ENCODE assay signal across 32 cellular contexts in genomic region chr13:100344544-100344943, GRCh38.
"Had no signal": no experiment of that assay in that cellular context is flagged by ENCODE, and none has a peak within 500 bp of the region (broad histone marks: within the 10 kb centered on the region; RNA-seq: fewer than 3 reads in every experiment).

No MANE protein-coding gene starts in this region.

- H3K27me3 ChIP-seq: adrenal gland, body of pancreas, brain microvascular endothelial cell, breast epithelium had no signal

- DNase-seq: activated B cell treated with CpG ODN at 0.5 μM for 24 hours; activated CD4-positive, alpha-beta memory T cell treated with anti-CD3 and anti-CD28 coated beads for 36 hours; activated CD4-positive, alpha-beta T cell treated with anti-CD3 and anti-CD28 coated beads for 4 hours; activated CD4-positive, alpha-beta T cell treated with anti-CD3 and anti-CD28 coated beads, Interleukin-2, amount 10 ng/mL, durations not matched to agents 24 days and 14 days; activated CD4-positive, alpha-beta T cell treated with anti-CD3 and anti-CD28 coated beads, Interleukin-2, amount 50 U/mL, for 1 hour; activated CD4-positive, alpha-beta T cell treated with anti-CD3 and anti-CD28 coated beads, Interleukin-2, amount 50 U/mL, for 4 hours; activated CD4-positive, CD25-positive, alpha-beta regulatory T cell treated with anti-CD3 and anti-CD28 coated beads, Interleukin-2, amount 50 U/mL, for 72 hours; activated CD8-positive, alpha-beta memory T cell treated with anti-CD3 and anti-CD28 coated beads, Interleukin-2, amount 50 U/mL, for 4 hours; activated CD8-positive, alpha-beta T cell treated with anti-CD3 and anti-CD28 coated beads for 36 hours; activated effector memory CD4-positive, alpha-beta T cell treated with anti-CD3 and anti-CD28 coated beads, Interleukin-2, amount 50 U/mL, for 16 hours; activated gamma-delta T cell treated with Interleukin-2 at 50 U/mL for 16 hours; activated naive CD4-positive, alpha-beta T cell; activated naive CD4-positive, alpha-beta T cell treated with anti-CD3 and anti-CD28 coated beads for 36 hours; activated naive CD4-positive, alpha-beta T cell treated with anti-CD3 and anti-CD28 coated beads, Interleukin-2, amount 50 U/mL, for 16 hours; activated naive CD8-positive, alpha-beta T cell treated with anti-CD3 and anti-CD28 coated beads for 36 hours; activated T-cell treated with anti-CD3 and anti-CD28 coated beads for 4 hours; activated T-cell treated with anti-CD3 and anti-CD28 coated beads, Interleukin-2, amount 50 U/mL, for 1 hour; activated T-cell treated with anti-CD3 and anti-CD28 coated beads, Interleukin-2, amount 50 U/mL, for 4 hours; activated T-cell treated with anti-CD3 and anti-CD28 coated beads, Interleukin-2, amount 50 U/mL, for 72 hours; adrenal gland; amniotic stem cell; aorta; body of pancreas; brain microvascular endothelial cell; central memory CD4-positive, alpha-beta T cell; T-helper 1 cell; T-helper 2 cell; T-helper 9 cell had no signal

- H3K36me3 ChIP-seq: adrenal gland, brain microvascular endothelial cell, breast epithelium had no signal

- H3K4me1 ChIP-seq: adrenal gland, body of pancreas, breast epithelium had no signal

- ATAC-seq: activated CD8-positive, alpha-beta T cell treated with anti-CD3 and anti-CD28 coated beads for 36 hours; activated naive CD4-positive, alpha-beta T cell treated with anti-CD3 and anti-CD28 coated beads, Interleukin-2, amount 50 U/mL, for 72 hours; activated T-cell treated with anti-CD3 and anti-CD28 coated beads, Interleukin-2, amount 50 U/mL, for 4 hours; activated T-cell treated with anti-CD3 and anti-CD28 coated beads, Interleukin-2, amount 50 U/mL, for 72 hours; activated T-helper 17 cell treated with anti-CD3 and anti-CD28 coated beads, Interleukin-2, amount 50 U/mL, for 72 hours; body of pancreas had no signal

- H3K27ac ChIP-seq: adrenal gland, body of pancreas, brain microvascular endothelial cell, breast epithelium, VCaP had no signal

- H3K4me3 ChIP-seq: adrenal gland, body of pancreas, breast epithelium had no signal

- H3K9me3 ChIP-seq: adrenal gland, body of pancreas had no signal
